8 cellular contexts compared by ENCODE assay signal in the genomic region with DNA sequence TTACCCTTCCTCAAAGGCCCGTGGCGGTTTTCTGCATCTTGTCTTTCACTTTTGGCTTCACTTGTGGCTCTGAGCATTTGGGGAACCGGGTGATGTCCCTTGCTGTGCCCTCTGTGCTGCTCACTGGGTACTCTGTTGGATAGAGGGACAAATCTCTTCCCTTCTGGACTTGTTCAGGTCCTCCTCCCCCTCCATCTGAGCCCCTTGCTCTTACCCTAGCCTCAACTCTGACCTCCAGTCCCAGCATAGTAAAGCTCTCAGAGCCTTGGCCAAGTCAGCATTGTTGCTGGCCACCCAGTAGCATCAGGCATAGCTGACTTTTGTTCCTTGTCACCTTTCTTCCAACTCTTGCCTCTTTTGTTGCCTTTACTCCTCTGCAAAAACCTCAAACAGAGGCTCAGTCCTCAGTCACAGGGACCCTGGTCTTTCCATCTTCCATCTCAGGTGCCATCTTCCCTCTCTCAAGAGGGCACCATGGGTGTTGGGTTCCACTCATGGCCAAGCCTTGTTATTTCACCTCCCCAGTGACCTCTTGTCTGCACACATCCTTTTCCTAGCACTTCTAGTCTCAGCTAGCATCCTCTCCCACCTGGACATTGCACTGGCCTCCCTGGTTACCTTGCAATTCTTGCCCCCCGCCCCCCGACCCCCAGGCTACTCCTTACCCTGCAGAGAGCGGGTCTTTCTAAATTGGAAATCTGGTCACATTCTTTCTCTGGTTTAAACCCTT.
A peak's percentile ranks its signal among the peaks of the same experiment; 100 is the strongest.
DNase-seq lines count a peak whose midpoint lies in the region; ATAC-seq and TF ChIP-seq lines count a peak whose summit lies in the region.

No MANE protein-coding gene starts in this region.

- H3K27me3 Mint-ChIP-seq in activated T-cell treated with anti-CD3 and anti-CD28 coated beads, Interleukin-2, amount 50 U/mL, for 24 hours, result no peaks in the 10 kb centered on the region

- H3K9ac ChIP-seq in ES-I3 (ENCODE audit: low read depth, low read length) (peak overlapping the region; percentile 99), rectal smooth muscle tissue (ENCODE audit: low read length) (peak overlapping the region; percentile 58)

- no peaks in the 10 kb centered on the region for H3K36me3 ChIP-seq in ES-I3 (ENCODE audit: insufficient read depth, low read length)
- H3K36me3 ChIP-seq in rectal smooth muscle tissue (ENCODE audit: control insufficient read depth, insufficient read depth, low read length), result peaks cover 3% of the 10 kb centered on the region

- peak overlapping the region; percentile 100 for H3K4me3 Mint-ChIP-seq in activated T-cell treated with anti-CD3 and anti-CD28 coated beads, Interleukin-2, amount 50 U/mL, for 24 hours

- CTCF ChIA-PET in HEK293T (lab: Yijun Ruan, JAX), result interaction anchor here (0.6 kb wide), 1 partner anchor 563 kb away, joined by 3 read pairs; no protein-coding TSS in a partner anchor

- peak; percentile 37 for ATAC-seq in GM21367 (IDR thresholded peaks at IDR 0.05; ENCODE audit: unreplicated experiment)

- peaks cover 54% of the 10 kb centered on the region for H3K4me1 Mint-ChIP-seq in activated T-cell treated with anti-CD3 and anti-CD28 coated beads, Interleukin-2, amount 50 U/mL, for 24 hours (ENCODE audit: low read depth)

- no peaks in the 10 kb centered on the region for H3K9me3 ChIP-seq in ES-I3 (ENCODE audit: control insufficient read depth, insufficient read depth, low read length)

- POLR2A ChIA-PET in HEK293T (lab: Yijun Ruan, JAX), result no interaction called here

- H3K27ac Mint-ChIP-seq in activated T-cell treated with anti-CD3 and anti-CD28 coated beads, Interleukin-2, amount 50 U/mL, for 24 hours, result peak overlapping the region; percentile 99

- no peak for DNase-seq in LNCaP clone FGC (ENCODE audit: low read depth)
- no peak for DNase-seq in activated T-cell treated with anti-CD3 and anti-CD28 coated beads, Interleukin-2, amount 50 U/mL, for 24 hours
- DNase-seq in foreskin fibroblast, result peak in 1 of 2 donors; percentile 45
- no peak for DNase-seq in HEK293T (ENCODE audit: extremely low spot score)
- DNase-seq in NCI-H128 (lab: John Stamatoyannopoulos, UW; ENCODE audit: unreplicated experiment), result no peak

- no peaks in the 10 kb centered on the region for H3K27me3 ChIP-seq in rectal smooth muscle tissue (ENCODE audit: control insufficient read depth, insufficient read depth, low read length)

- H3K4me1 ChIP-seq in ES-I3 (ENCODE audit: insufficient read depth, low read length) (no peaks in the 10 kb centered on the region; the same call in 1 of the 2 replicates), rectal smooth muscle tissue (ENCODE audit: control insufficient read depth, insufficient read depth, low read length) (peaks cover 9% of the 10 kb centered on the region)

- H3K27ac ChIP-seq in rectal smooth muscle tissue (ENCODE audit: low read depth, low read length), result peak overlapping the region; percentile 81

- H3K9me3 Mint-ChIP-seq in activated T-cell treated with anti-CD3 and anti-CD28 coated beads, Interleukin-2, amount 50 U/mL, for 24 hours, result no peaks in the 10 kb centered on the region

- H3K4me3 ChIP-seq in LNCaP clone FGC (ENCODE audit: low read depth, low read length) (peak overlapping the region; percentile 99), foreskin fibroblast (ENCODE audit: low read depth in 1 of 2, low read length in 2 of 2) (peak overlapping the region; percentile 92 to 96), rectal smooth muscle tissue (ENCODE audit: low read length) (peak overlapping the region; percentile 79)

- peaks cover 84% of the 10 kb centered on the region for H3K36me3 Mint-ChIP-seq in activated T-cell treated with anti-CD3 and anti-CD28 coated beads, Interleukin-2, amount 50 U/mL, for 24 hours (ENCODE audit: low read depth)

- TF ChIP-seq CTCF in LNCaP clone FGC (IDR thresholded peaks at IDR 0.05; ENCODE audit: control insufficient read depth, extremely low read depth, insufficient read depth) (no peak), foreskin fibroblast (IDR thresholded peaks at IDR 0.05; ENCODE audit: low read depth, low read length) (no peak)

TF ChIP-seq in HEK293T, 16 proteins besides CTCF, POLR2A, EP300 and RAD21:
- TF ChIP-seq, protein P1, sequence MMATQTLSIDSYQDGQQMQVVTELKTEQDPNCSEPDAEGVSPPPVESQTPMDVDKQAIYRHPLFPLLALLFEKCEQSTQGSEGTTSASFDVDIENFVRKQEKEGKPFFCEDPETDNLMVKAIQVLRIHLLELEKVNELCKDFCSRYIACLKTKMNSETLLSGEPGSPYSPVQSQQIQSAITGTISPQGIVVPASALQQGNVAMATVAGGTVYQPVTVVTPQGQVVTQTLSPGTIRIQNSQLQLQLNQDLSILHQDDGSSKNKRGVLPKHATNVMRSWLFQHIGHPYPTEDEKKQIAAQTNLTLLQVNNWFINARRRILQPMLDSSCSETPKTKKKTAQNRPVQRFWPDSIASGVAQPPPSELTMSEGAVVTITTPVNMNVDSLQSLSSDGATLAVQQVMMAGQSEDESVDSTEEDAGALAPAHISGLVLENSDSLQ (IDR thresholded peaks at IDR 0.05), result no peak
- TF ChIP-seq TARDBP (IDR thresholded peaks at IDR 0.05) (no peak), FOXA1 (IDR thresholded peaks at IDR 0.05) (no peak), BHLHE40 (IDR thresholded peaks at IDR 0.05; ENCODE audit: borderline replicate concordance) (no peak), CTBP1 (IDR thresholded peaks at IDR 0.05; ENCODE audit: borderline replicate concordance) (no peak), ELF4 (IDR thresholded peaks at IDR 0.05) (no peak), ARNT (IDR thresholded peaks at IDR 0.05) (no peak), HDGF (IDR thresholded peaks at IDR 0.05; ENCODE audit: borderline replicate concordance) (no peak), SP1 (IDR thresholded peaks at IDR 0.05) (no peak), SUZ12 (IDR thresholded peaks at IDR 0.05) (no peak)
